Comparison of ENCODE assay signal across 9 cellular contexts in genomic region chr5:150066901-150067396, GRCh38. TPM values are rescaled to one million over a fixed set of nuclear protein-coding genes. Genes with fewer than 3 reads are reported as not detected.
DNase-seq lines count a peak whose midpoint lies in the region; ATAC-seq, FAIRE-seq and TF ChIP-seq lines count a peak whose summit lies in the region.
"Had no signal": no experiment of that assay in that cellular context is flagged by ENCODE, and none has a peak within 500 bp of the region (broad histone marks: within the 10 kb centered on the region; RNA-seq: fewer than 3 reads in every experiment).

No MANE protein-coding gene starts in this region.

- TF ChIP-seq CTCF in natural killer cell (IDR thresholded peaks at IDR 0.05), result no peak
- no peak for TF ChIP-seq CTCF in GM13976 (IDR thresholded peaks at IDR 0.05; ENCODE audit: borderline replicate concordance, control extremely low read depth, extremely low read depth, insufficient read depth, missing control alignments)

- FAIRE-seq in GM12892 (lab: Jason Lieb, UNC), result peak; percentile 86
- no peak for FAIRE-seq in GM19239 (lab: Jason Lieb, UNC)

- H3K9me3 Mint-ChIP-seq in activated T-cell treated with anti-CD3 and anti-CD28 coated beads, Interleukin-2, amount 50 U/mL, for 72 hours, result no peaks in the 10 kb centered on the region
- no peaks in the 10 kb centered on the region for H3K9me3 Mint-ChIP-seq in natural killer cell

- DNase-seq in GM12892 (ENCODE audit: insufficient read length) (no peak), natural killer cell (no peak), HuH-7.5 (ENCODE audit: low spot score) (no peak), GM19239 (ENCODE audit: insufficient read length, low spot score) (no peak), GM13976 (ENCODE audit: low spot score) (no peak), DMS114 treated with DMSO at 0.1 percent for 48 hours (lab: John Stamatoyannopoulos, UW; ENCODE audit: unreplicated experiment) (no peak)
- DNase-seq in activated T-cell treated with anti-CD3 and anti-CD28 coated beads, Interleukin-2, amount 50 U/mL, for 72 hours, result peak; percentile 18 to 27
- DNase-seq: NCI-H524 had no signal

- in situ Hi-C loops in GM13976 (cut with MboI; ENCODE audit: low sequenced_read_pairs, unreplicated experiment), result no loop called here

- H3K27ac Mint-ChIP-seq in activated T-cell treated with anti-CD3 and anti-CD28 coated beads, Interleukin-2, amount 50 U/mL, for 72 hours, result peak overlapping the region; percentile 76
- H3K27ac Mint-ChIP-seq in natural killer cell, result no peak overlapping the region

- H3K4me3 Mint-ChIP-seq in activated T-cell treated with anti-CD3 and anti-CD28 coated beads, Interleukin-2, amount 50 U/mL, for 72 hours, result peak overlapping the region; percentile 36 to 43
- no peak overlapping the region for H3K4me3 Mint-ChIP-seq in natural killer cell

- peaks cover 7% of the 10 kb centered on the region for H3K27me3 Mint-ChIP-seq in activated T-cell treated with anti-CD3 and anti-CD28 coated beads, Interleukin-2, amount 50 U/mL, for 72 hours (ENCODE audit: low read depth)
- peaks cover 41 to 43% of the 10 kb centered on the region in 2 donors for H3K27me3 Mint-ChIP-seq in natural killer cell (ENCODE audit: low read depth in 2 of 2)

- ATAC-seq in HG03378 (IDR thresholded peaks at IDR 0.05; ENCODE audit: unreplicated experiment) (peak; percentile 83), natural killer cell (peak in 2 of 3 donors; percentile 13 to 18)
- ATAC-seq in activated T-cell treated with anti-CD3 and anti-CD28 coated beads, Interleukin-2, amount 50 U/mL, for 72 hours (replicated peaks in 1 of 2), result peak; percentile 93 to 97

- H3K36me3 Mint-ChIP-seq in activated T-cell treated with anti-CD3 and anti-CD28 coated beads, Interleukin-2, amount 50 U/mL, for 72 hours (ENCODE audit: insufficient read depth in 2 of 2), result no peaks in the 10 kb centered on the region
- H3K36me3 Mint-ChIP-seq in natural killer cell, result no peaks in the 10 kb centered on the region

- no peak for TF ChIP-seq POLR2A in GM12892 (IDR thresholded peaks at IDR 0.05; ENCODE audit: low read depth, low read length)

- intact Hi-C loops in natural killer cell (cut with micrococcal nuclease), result no loop called here

- H3K4me1 Mint-ChIP-seq in activated T-cell treated with anti-CD3 and anti-CD28 coated beads, Interleukin-2, amount 50 U/mL, for 72 hours (ENCODE audit: low read depth), result peaks cover 14% of the 10 kb centered on the region
- H3K4me1 Mint-ChIP-seq in natural killer cell, result peaks cover 7 to 13% of the 10 kb centered on the region in 2 donors

RNA-seq across cellular contexts. Expression of gene CSF1R, which starts 19.4 kb away (rescaled TPM):
- 0.68 TPM for polyA plus RNA-seq in GM12892 (2012; ENCODE audit: missing spikeins)
- 1 to 10 TPM; 1.2 to 1.8 TPM for total RNA-seq in activated T-cell treated with anti-CD3 and anti-CD28 coated beads, Interleukin-2, amount 50 U/mL, for 72 hours
- 10 to 100 TPM in 1 of 3 donors, 1 to 10 TPM in 2; 4.9 to 39.0 (median 7.8) TPM for total RNA-seq in natural killer cell

Comparison
In these comparisons a context has a peak if more than half of its experiments do, and no peak if none do; other contexts are left out.
1. DNase-seq: peak in activated T-cell treated with anti-CD3 and anti-CD28 coated beads, Interleukin-2, amount 50 U/mL, for 72 hours (2 of 2); none in GM12892 (single experiment), natural killer cell (single experiment), HuH-7.5 (single experiment), GM19239 (single experiment), GM13976 (single experiment) and DMS114 treated with DMSO at 0.1 percent for 48 hours (single experiment).
2. ATAC-seq: peak in every context shown above with its lines; median percentile 95 in activated T-cell treated with anti-CD3 and anti-CD28 coated beads, Interleukin-2, amount 50 U/mL, for 72 hours; 83 in HG03378; 16 in natural killer cell.